Comparison of ENCODE assay signal across 16 cellular contexts in the genomic region with DNA sequence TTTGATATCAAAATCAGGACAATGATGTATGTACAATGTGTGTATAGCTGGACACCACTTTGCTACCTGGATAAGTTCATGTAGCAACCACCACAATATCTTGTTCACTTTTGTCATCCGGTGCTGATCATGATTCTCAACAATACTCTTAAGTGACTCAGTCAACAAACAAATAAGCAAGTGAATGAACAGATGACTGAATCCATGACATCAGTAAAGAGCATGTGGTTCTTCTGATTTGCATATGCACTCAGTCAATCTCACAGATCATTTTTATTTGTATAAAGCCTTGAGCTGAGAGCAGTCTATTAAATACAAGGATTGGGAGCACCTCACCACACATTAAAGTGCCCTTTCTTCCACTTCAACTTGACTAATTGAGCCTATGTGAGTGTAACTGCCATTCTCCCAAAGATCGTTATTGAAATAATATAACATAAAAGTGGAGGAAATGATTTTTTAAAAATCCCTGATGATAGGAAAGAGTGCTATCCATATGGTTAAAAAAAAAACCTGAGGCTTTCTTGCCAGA.
DNase-seq lines count a peak whose midpoint lies in the region; ATAC-seq, FAIRE-seq and TF ChIP-seq lines count a peak whose summit lies in the region.
"Had no signal": no experiment of that assay in that cellular context is flagged by ENCODE, and none has a peak within 500 bp of the region (broad histone marks: within the 10 kb centered on the region; RNA-seq: fewer than 3 reads in every experiment).

No MANE protein-coding gene starts in this region.

- no peaks in the 10 kb centered on the region for H3K9me3 Mint-ChIP-seq in activated T-helper 17 cell treated with anti-CD3 and anti-CD28 coated beads, Interleukin-2, amount 50 U/mL, for 72 hours
- H3K9me3 Mint-ChIP-seq: CD8-positive, alpha-beta memory T cell; H9; neural crest cell had no signal

- peaks cover 3% of the 10 kb centered on the region for H3K79me2 ChIP-seq in HepG2 (ENCODE audit: insufficient read depth, low read length)

- H3K36me3 ChIP-seq in HepG2 (replicated peaks in 1 of 2; ENCODE audit: control insufficient read depth in 1 of 2, insufficient read depth in 2 of 2, low read length in 2 of 2), result peaks cover 10 to 32% of the 10 kb centered on the region in 2 experiments
- H3K36me3 ChIP-seq: spleen had no signal

- POLR2A ChIA-PET in HepG2 (lab: Yijun Ruan, JAX), result no interaction called here

- H3K4me3 Mint-ChIP-seq in activated T-helper 17 cell treated with anti-CD3 and anti-CD28 coated beads, Interleukin-2, amount 50 U/mL, for 72 hours, result no peak overlapping the region
- H3K4me3 Mint-ChIP-seq: CD8-positive, alpha-beta memory T cell; H9; neural crest cell had no signal

- no peak overlapping the region for H3K4me3 ChIP-seq in HepG2 (replicated peaks in 1 of 3; ENCODE audit: insufficient read depth in 1 of 3, low read depth in 2 of 3, low read length in 3 of 3)
- H3K4me3 ChIP-seq: spleen had no signal

- H4K20me1 ChIP-seq in HepG2 (ENCODE audit: insufficient read depth, low read length), result no peaks in the 10 kb centered on the region

- no peaks in the 10 kb centered on the region for H3K9me3 ChIP-seq in HepG2 (ENCODE audit: low read length)
- H3K9me3 ChIP-seq: spleen had no signal

- H3K27ac ChIP-seq in HepG2 (ENCODE audit: extremely low read length, insufficient read depth, low read length), result no peak overlapping the region
- H3K27ac ChIP-seq: spleen had no signal

- no peak overlapping the region for H3K4me2 ChIP-seq in HepG2 (ENCODE audit: low read depth, low read length)

- no TSS peak for BruUV-seq in HepG2 (replicated peaks; lab: Mats Ljungman, UMichigan)

- no peak overlapping the region for H3K27ac Mint-ChIP-seq in activated T-helper 17 cell treated with anti-CD3 and anti-CD28 coated beads, Interleukin-2, amount 50 U/mL, for 72 hours
- H3K27ac Mint-ChIP-seq: CD8-positive, alpha-beta memory T cell; H9 had no signal

- peaks cover 3% of the 10 kb centered on the region for H3K4me1 Mint-ChIP-seq in activated T-helper 17 cell treated with anti-CD3 and anti-CD28 coated beads, Interleukin-2, amount 50 U/mL, for 72 hours

- H3K4me1 ChIP-seq in HepG2 (ENCODE audit: insufficient read depth, low read length), result 0 out of 2 replicates have a peak, but pooled peaks cover 5% of the 10 kb centered on the region

- H3K36me3 Mint-ChIP-seq in activated T-helper 17 cell treated with anti-CD3 and anti-CD28 coated beads, Interleukin-2, amount 50 U/mL, for 72 hours (ENCODE audit: low read depth), result no peaks in the 10 kb centered on the region
- H3K36me3 Mint-ChIP-seq: CD8-positive, alpha-beta memory T cell had no signal

- TF ChIP-seq EP300 in HepG2 (IDR thresholded peaks at IDR 0.05; ENCODE audit: low read depth in 2 of 2, low read length in 2 of 2), result no peak
- no peak for TF ChIP-seq EP300 in HepG2 (CRISPR knock-in tag; IDR thresholded peaks at IDR 0.05; ENCODE audit: borderline replicate concordance)

- no peaks in the 10 kb centered on the region for H3K27me3 ChIP-seq in HepG2 (ENCODE audit: control insufficient read depth in 1 of 2, insufficient read depth in 2 of 2, low read length in 2 of 2)
- H3K27me3 ChIP-seq: spleen had no signal

- no peak for FAIRE-seq in HepG2 (lab: Jason Lieb, UNC)

- no peak overlapping the region for H3K9ac ChIP-seq in HepG2 (ENCODE audit: insufficient read depth, low read depth, low read length)

- ATAC-seq in GM19452 (IDR thresholded peaks at IDR 0.05; ENCODE audit: unreplicated experiment) (peak; percentile 66), HepG2 (no peak)
- peak; percentile 46 for ATAC-seq in activated T-helper 17 cell treated with anti-CD3 and anti-CD28 coated beads, Interleukin-2, amount 50 U/mL, for 72 hours (replicated peaks)

- intact Hi-C loops in HepG2 (cut with micrococcal nuclease; ENCODE audit: unreplicated experiment), result no loop called here

- no peak overlapping the region for H2AFZ ChIP-seq in HepG2 (ENCODE audit: low read length)

- no peaks in the 10 kb centered on the region for H3K27me3 Mint-ChIP-seq in activated T-helper 17 cell treated with anti-CD3 and anti-CD28 coated beads, Interleukin-2, amount 50 U/mL, for 72 hours

- TF ChIP-seq POLR2A in HepG2 (IDR thresholded peaks at IDR 0.05; ENCODE audit: insufficient read depth in 1 of 2, low read depth in 2 of 2, low read length in 2 of 2), result no peak

- peak; percentile 30 for DNase-seq in DMS79 (lab: John Stamatoyannopoulos, UW)
- peak; percentile 39 for DNase-seq in NCI-H128 (lab: John Stamatoyannopoulos, UW; ENCODE audit: unreplicated experiment)
- no peak for DNase-seq in foreskin melanocyte
- no peak for DNase-seq in midbrain (lab: John Stamatoyannopoulos, UW)
- DNase-seq in HepG2 (ENCODE audit: low spot score), result no peak
- DNase-seq in central memory CD4-positive, alpha-beta T cell, result no peak
- DNase-seq: activated CD4-positive, alpha-beta T cell treated with anti-CD3 and anti-CD28 coated beads for 1 hour; activated effector memory CD4-positive, alpha-beta T cell treated with Interleukin-2 at 50 U/mL for 16 hours; CD8-positive, alpha-beta memory T cell; foreskin fibroblast; H9; NCI-H524; spleen had no signal

- TF ChIP-seq CTCF in HepG2 (CRISPR knock-in tag; IDR thresholded peaks at IDR 0.05), result no peak

- TF ChIP-seq RAD21 in HepG2 (CRISPR knock-in tag; IDR thresholded peaks at IDR 0.05), result no peak

- in situ Hi-C loops in HepG2 (cut with HindIII; ENCODE audit: extremely low pct_ligation_motif_present, low pct_unique_long_range_greater_than_20kb), result no loop called here

- 97% methylated on average over 2 of the region's 2 CpGs for WGBS in HepG2 (ENCODE audit: low lambda C conversion rate)

- CTCF ChIA-PET in HepG2 (lab: Yijun Ruan, JAX; ENCODE audit: low intra/inter-chr PET ratio, low total read pairs), result no interaction called here

TF ChIP-seq in HepG2, 621 proteins besides CTCF, POLR2A, EP300 and RAD21 (continues in another document):
- TF ChIP-seq, protein P1, sequence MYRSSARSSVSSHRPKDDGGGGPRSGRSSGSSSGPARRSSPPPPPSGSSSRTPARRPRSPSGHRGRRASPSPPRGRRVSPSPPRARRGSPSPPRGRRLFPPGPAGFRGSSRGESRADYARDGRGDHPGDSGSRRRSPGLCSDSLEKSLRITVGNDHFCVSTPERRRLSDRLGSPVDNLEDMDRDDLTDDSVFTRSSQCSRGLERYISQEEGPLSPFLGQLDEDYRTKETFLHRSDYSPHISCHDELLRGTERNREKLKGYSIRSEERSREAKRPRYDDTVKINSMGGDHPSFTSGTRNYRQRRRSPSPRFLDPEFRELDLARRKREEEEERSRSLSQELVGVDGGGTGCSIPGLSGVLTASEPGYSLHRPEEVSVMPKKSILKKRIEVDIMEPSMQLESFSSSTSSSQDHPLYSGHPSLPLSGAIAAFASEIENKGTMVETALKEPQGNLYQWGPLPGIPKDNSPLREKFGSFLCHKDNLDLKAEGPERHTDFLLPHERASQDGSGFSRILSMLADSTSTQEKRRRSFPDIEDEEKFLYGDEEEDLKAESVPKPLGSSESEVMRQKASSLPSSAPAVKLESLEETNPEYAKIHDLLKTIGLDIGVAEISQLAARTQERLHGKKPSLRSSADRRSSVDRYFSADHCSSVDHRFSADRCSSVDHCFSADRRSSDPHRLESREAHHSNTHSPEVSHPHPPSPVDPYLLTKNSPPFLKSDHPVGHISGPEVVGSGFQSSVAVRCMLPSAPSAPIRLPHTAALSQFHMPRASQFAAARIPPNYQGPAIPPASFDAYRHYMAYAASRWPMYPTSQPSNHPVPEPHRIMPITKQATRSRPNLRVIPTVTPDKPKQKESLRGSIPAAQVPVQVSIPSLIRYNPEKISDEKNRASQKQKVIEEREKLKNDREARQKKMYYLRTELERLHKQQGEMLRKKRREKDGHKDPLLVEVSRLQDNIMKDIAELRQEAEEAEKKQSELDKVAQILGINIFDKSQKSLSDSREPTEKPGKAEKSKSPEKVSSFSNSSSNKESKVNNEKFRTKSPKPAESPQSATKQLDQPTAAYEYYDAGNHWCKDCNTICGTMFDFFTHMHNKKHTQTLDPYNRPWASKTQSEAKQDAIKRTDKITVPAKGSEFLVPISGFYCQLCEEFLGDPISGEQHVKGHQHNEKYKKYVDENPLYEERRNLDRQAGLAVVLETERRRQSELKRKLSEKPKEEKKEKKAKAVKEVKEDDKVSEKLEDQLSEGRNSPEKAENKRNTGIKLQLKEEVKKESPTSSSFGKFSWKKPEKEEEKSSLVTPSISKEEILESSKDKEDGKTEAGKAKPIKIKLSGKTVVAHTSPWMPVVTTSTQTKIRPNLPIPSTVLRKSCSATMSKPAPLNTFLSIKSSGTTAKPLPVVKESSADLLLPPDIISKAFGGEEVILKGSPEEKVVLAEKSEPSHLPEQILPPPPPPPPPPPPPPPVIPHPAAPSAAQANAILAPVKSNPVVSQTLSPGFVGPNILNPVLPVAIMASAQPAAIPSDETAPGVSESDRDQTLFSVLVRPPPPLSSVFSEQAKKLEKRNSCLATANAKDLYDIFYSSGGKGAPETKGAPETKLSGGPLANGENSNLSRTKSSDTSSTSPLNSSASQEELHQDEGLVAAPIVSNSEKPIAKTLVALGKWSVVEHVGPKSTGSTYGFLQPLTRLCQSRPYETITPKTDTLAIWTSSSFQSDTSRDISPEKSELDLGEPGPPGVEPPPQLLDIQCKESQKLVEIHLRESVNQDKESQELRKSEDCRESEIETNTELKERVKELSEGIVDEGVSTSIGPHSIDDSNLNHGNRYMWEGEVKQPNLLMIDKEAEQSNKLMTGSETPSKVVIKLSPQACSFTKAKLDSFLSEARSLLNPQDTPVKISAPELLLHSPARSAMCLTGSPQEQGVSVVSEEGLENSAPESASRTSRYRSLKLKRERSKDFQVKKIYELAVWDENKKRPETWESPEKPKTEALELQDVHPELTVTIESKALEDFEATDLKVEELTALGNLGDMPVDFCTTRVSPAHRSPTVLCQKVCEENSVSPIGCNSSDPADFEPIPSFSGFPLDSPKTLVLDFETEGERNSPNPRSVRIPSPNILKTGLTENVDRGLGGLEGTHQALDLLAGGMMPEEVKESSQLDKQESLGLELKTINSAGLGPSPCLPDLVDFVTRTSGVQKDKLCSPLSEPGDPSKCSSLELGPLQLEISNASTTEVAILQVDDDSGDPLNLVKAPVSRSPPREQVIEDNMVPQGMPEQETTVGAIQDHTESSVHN (CRISPR knock-in tag; IDR thresholded peaks at IDR 0.05), result no peak
- no peak for TF ChIP-seq ARNT (IDR thresholded peaks at IDR 0.05)

Comparison
In these comparisons a context has a peak if more than half of its experiments do, and no peak if none do; other contexts are left out.
1. DNase-seq: peak in DMS79 (single experiment) and NCI-H128 (single experiment); none in foreskin melanocyte (single experiment), midbrain (single experiment), HepG2 (single experiment) and central memory CD4-positive, alpha-beta T cell (single experiment).